8 cellular contexts compared by ENCODE assay signal in the genomic region with DNA sequence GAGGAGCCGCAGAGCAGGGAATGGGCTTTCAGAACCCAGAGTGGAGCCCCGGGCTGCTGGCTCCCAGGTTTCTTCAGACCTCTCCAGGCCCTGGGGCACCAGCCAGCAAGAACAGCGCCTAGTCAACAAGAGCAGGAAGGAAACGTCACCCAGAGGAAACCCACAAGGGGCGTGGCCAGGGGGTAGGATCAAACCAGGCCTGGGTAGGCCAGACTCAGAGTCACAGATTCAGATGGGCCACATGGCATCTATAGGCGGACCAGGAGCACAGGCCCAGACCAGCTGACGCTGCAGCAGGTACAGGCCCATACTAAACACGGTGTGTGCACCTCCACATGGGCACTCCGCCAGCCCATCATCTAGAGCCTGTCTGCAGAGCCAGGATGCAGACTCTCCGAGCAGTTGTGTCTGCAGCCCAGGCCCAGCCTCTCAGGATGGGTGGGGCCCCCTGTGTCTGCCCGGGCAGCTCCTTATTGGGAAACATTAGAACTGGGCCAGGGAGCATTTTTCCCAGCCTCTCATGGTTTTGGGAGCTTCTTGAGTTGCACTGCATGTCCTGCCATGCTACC. TPM values are rescaled to one million over a fixed set of nuclear protein-coding genes. Genes with fewer than 3 reads are reported as not detected.
DNase-seq lines count a peak whose midpoint lies in the region; ATAC-seq lines count a peak whose summit lies in the region.

A gene (minus strand): TSS at position 127 of the 569 bp plus-strand sequence. CDS start 552 bp downstream, outside the sequence.

- H3K4me1 Mint-ChIP-seq in IgD-negative memory B cell (peaks cover 42 to 48% (median 46%) of the 10 kb centered on the region in 3 donors), immature natural killer cell (peaks cover 65 to 71% of the 10 kb centered on the region in 2 donors)

- H3K9me3 Mint-ChIP-seq in IgD-negative memory B cell, result no peaks in the 10 kb centered on the region
- H3K9me3 Mint-ChIP-seq in immature natural killer cell, result no peaks in the 10 kb centered on the region

- H3K36me3 Mint-ChIP-seq in IgD-negative memory B cell (peaks cover 10% of the 10 kb centered on the region), immature natural killer cell (peaks cover 8 to 19% (median 9%) of the 10 kb centered on the region in 3 donors)

- peak; percentile 90 for ATAC-seq in GM21423 (IDR thresholded peaks at IDR 0.05; ENCODE audit: unreplicated experiment)

- H3K27ac Mint-ChIP-seq in IgD-negative memory B cell (peak within 1 kb of the TSS; percentile 87 to 100 (median 96)), immature natural killer cell (peak within 1 kb of the TSS; percentile 92 to 99 (median 96))

- H3K4me3 Mint-ChIP-seq in IgD-negative memory B cell (peak within 1 kb of the TSS; percentile 90 to 99 (median 97)), immature natural killer cell (peak within 1 kb of the TSS; percentile 93 to 99 (median 97))

- peak; percentile 87 for DNase-seq in DMS79 (lab: John Stamatoyannopoulos, UW)
- peak; percentile 83 for DNase-seq in T1000 (lab: John Stamatoyannopoulos, UW)
- peak; percentile 77 for DNase-seq in astrocyte of the hippocampus (ENCODE audit: low read depth, low spot score)
- peak; percentile 90 to 91 (median 91) for DNase-seq in immature natural killer cell
- peak; percentile 85 for DNase-seq in stimulated activated CD4-positive, alpha-beta T cell treated with anti-CD3 and anti-CD28 coated beads, Interleukin-12 subunit alpha, Interleukin-12 subunit beta, amount 100 ng/mL, for 4 hours
- no peak for DNase-seq in NCI-H524 (lab: John Stamatoyannopoulos, UW)

- H3K27me3 Mint-ChIP-seq in IgD-negative memory B cell (no peaks in the 10 kb centered on the region), immature natural killer cell (ENCODE audit: low read depth in 3 of 3) (peaks cover 2 to 7% (median 4%) of the 10 kb centered on the region in 3 donors)

RNA-seq across cellular contexts. Expression of the gene that starts here (rescaled TPM):
- polyA plus RNA-seq in IgD-negative memory B cell (24.3 TPM), immature natural killer cell (10 to 100 TPM in 2 of 3 donors, 1 to 10 TPM in 1; 7.9 to 31.7 (median 10.5) TPM)

Comparison
In these comparisons a context has a peak if more than half of its experiments do, and no peak if none do; other contexts are left out.
1. DNase-seq: peak in DMS79 (single experiment), T1000 (single experiment), astrocyte of the hippocampus (single experiment), immature natural killer cell (3 of 3) and stimulated activated CD4-positive, alpha-beta T cell treated with anti-CD3 and anti-CD28 coated beads, Interleukin-12 subunit alpha, Interleukin-12 subunit beta, amount 100 ng/mL, for 4 hours (single experiment); none in NCI-H524 (0 of 2).